ENCODE assay signal across 8 cellular contexts in the genomic region with DNA sequence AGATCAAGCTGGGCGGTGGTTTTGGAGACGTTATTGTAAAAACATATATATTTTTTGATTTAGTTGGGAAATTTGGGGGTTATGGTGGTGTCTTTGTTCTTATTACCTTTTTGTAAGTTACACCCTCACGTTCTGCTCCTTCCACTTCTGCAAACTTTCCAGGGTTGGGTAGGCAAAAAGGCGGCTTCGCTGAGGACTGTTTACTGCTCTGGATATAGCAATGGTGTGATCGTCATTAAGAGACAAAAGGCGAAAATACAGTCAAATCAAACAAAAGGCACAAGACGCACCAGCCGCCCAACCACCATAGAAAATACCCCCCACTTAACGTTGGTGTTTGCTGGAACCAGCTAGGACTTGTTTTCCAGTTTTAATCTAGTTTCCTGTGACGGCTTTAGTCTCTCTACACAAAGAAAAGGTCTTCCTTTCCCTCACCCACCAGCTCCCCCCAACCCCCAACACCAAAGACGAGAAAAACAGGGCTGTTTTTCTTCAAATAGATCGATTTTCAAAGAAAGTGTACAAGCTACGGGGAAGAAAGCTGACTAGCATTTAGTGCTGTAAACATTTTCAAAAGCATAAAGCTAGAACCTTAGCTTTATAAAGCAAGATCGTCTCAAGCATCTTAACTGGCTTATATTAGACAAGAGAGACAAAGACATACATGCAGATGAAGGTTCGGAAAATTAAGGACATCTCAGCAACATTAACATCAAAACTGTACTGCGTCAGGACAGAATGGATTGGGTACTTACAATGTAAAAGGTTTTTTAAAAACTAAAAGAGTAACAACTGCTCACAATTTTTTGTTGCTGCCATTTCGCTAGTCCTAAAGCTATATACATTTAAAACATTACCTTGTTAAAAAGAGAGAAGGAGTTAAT. TPM values are rescaled to one million over a fixed set of nuclear protein-coding genes. Genes with fewer than 3 reads are reported as not detected.
A peak's percentile ranks its signal among the peaks of the same experiment; 100 is the strongest.
DNase-seq lines count a peak whose midpoint lies in the region; ATAC-seq and TF ChIP-seq lines count a peak whose summit lies in the region.

No MANE protein-coding gene starts in this region.

- peak overlapping the region; percentile 100 for H2AK5ac ChIP-seq in trophoblast cell (ENCODE audit: low read length)

- peak overlapping the region; percentile 100 for H3K27ac ChIP-seq in gastroesophageal sphincter
- peak overlapping the region; percentile 100 for H3K27ac ChIP-seq in trophoblast cell (ENCODE audit: low read depth, low read length)

- no peak overlapping the region for H3K23ac ChIP-seq in trophoblast cell (ENCODE audit: low read length)

- peak overlapping the region; percentile 85 for H3K4me3 ChIP-seq in gastroesophageal sphincter
- H3K4me3 ChIP-seq in trophoblast cell (ENCODE audit: low read depth, low read length) = peak overlapping the region; percentile 16

- TF ChIP-seq POLR2A in gastroesophageal sphincter (IDR thresholded peaks at IDR 0.05) = no peak

- H4K8ac ChIP-seq in trophoblast cell (ENCODE audit: low read depth, low read length) = peak overlapping the region; percentile 99

- TF ChIP-seq CTCF in gastroesophageal sphincter (IDR thresholded peaks at IDR 0.05) (no peak), GM10266 (IDR thresholded peaks at IDR 0.05; ENCODE audit: control insufficient read depth, insufficient read depth, low read depth, missing control alignments) (no peak)

- DNase-seq in NCI-H510A treated with DMSO at 0.1 percent for 48 hours (lab: John Stamatoyannopoulos, UW) = peak; percentile 92
- DNase-seq in NCI-H510A (lab: John Stamatoyannopoulos, UW) = no peak
- DNase-seq in NCI-H748 (lab: John Stamatoyannopoulos, UW; ENCODE audit: unreplicated experiment) = peak; percentile 92
- DNase-seq in activated effector memory CD4-positive, alpha-beta T cell treated with Interleukin-2 at 50 U/mL for 16 hours = peak; percentile 43
- DNase-seq in trophoblast cell = peak in 1 of 2 donors; percentile 25
- no peak for DNase-seq in GM10266 (ENCODE audit: extremely low spot score)
- DNase-seq in stimulated activated CD4-positive, alpha-beta T cell treated with anti-CD3 and anti-CD28 coated beads, Interleukin-2, amount 100 ng/mL, for 48 hours = no peak

- TF ChIP-seq EP300 in gastroesophageal sphincter (IDR thresholded peaks at IDR 0.05) = no peak

- no peak for ATAC-seq in gastroesophageal sphincter

- no peaks in the 10 kb centered on the region for H3K9me3 ChIP-seq in gastroesophageal sphincter
- no peaks in the 10 kb centered on the region for H3K9me3 ChIP-seq in trophoblast cell (ENCODE audit: insufficient read depth, low read depth, low read length)

- H3K4ac ChIP-seq in trophoblast cell (ENCODE audit: low read depth, low read length) = peak overlapping the region; percentile 100

- peaks cover 52% of the 10 kb centered on the region for H3K79me1 ChIP-seq in trophoblast cell (ENCODE audit: low read length)

- WGBS in gastroesophageal sphincter (ENCODE audit: low coverage in 1 of 2), 2 donors = 3% methylated on average over 15 to 17 of the region's 18 CpGs
- WGBS in trophoblast cell (ENCODE audit: extremely low coverage, insufficient coverage, insufficient read length) = 83% methylated on average over 1 of the region's 18 CpGs

- H3K14ac ChIP-seq in trophoblast cell (ENCODE audit: low read length) = peak overlapping the region; percentile 100

- H3K18ac ChIP-seq in trophoblast cell (ENCODE audit: low read length) = peak overlapping the region; percentile 98

- H2BK5ac ChIP-seq in trophoblast cell (ENCODE audit: low read depth, low read length, poor library complexity) = peak overlapping the region; percentile 100

- peak overlapping the region; percentile 99 for H3K9ac ChIP-seq in trophoblast cell (ENCODE audit: low read length)

- H3K4me2 ChIP-seq in trophoblast cell (ENCODE audit: low read length) = peak overlapping the region; percentile 78

- H3K79me2 ChIP-seq in trophoblast cell (ENCODE audit: control insufficient read depth, insufficient read depth, low read length, poor library complexity) = peaks cover 50% of the 10 kb centered on the region

- H3K36me3 ChIP-seq in gastroesophageal sphincter (peaks cover 0 to 3% of the 10 kb centered on the region in 2 donors), trophoblast cell (ENCODE audit: control insufficient read depth in 1 of 2, insufficient read depth in 2 of 2, low read length in 2 of 2) (peaks cover 6 to 20% of the 10 kb centered on the region in 2 experiments)

- H3K27me3 ChIP-seq in gastroesophageal sphincter = no peaks in the 10 kb centered on the region
- H3K27me3 ChIP-seq in trophoblast cell (ENCODE audit: insufficient read depth, low read length) = no peaks in the 10 kb centered on the region

- H4K91ac ChIP-seq in trophoblast cell (ENCODE audit: low read depth, low read length) = peak overlapping the region; percentile 100

- H3K4me1 ChIP-seq in gastroesophageal sphincter = peaks cover 6 to 62% (median 34%) of the 10 kb centered on the region in 3 donors
- peaks cover 29 to 33% of the 10 kb centered on the region in 2 experiments for H3K4me1 ChIP-seq in trophoblast cell (ENCODE audit: control insufficient read depth in 1 of 2, insufficient read depth in 2 of 2, low read length in 2 of 2)

- peak overlapping the region; percentile 99 for H2BK120ac ChIP-seq in trophoblast cell (ENCODE audit: insufficient read depth, low read length, poor library complexity)

- peak overlapping the region; percentile 6 for H2AFZ ChIP-seq in trophoblast cell (ENCODE audit: insufficient read depth, low read length, poor library complexity)

- peak overlapping the region; percentile 97 for H4K12ac ChIP-seq in trophoblast cell (ENCODE audit: low read depth, low read length)

- no peak overlapping the region for H2BK12ac ChIP-seq in trophoblast cell (ENCODE audit: low read length)

RNA-seq across cellular contexts. Expression of gene SETD1B, which starts 2.0 kb away (rescaled TPM):
- total RNA-seq in gastroesophageal sphincter = 10 to 100 TPM in 3 of 4 donors, 1 to 10 TPM in 1; 9.6 to 25.1 (median 20.3) TPM
- polyA plus RNA-seq in trophoblast cell (2013) = 19.3 and 19.5 TPM in 2 replicates

RNA-seq across cellular contexts. Expression of gene RHOF, which starts 8.4 kb away (rescaled TPM):
- 10 to 100 TPM in 3 of 4 donors, 1 to 10 TPM in 1; 9.4 to 15.7 (median 12.1) TPM for total RNA-seq in gastroesophageal sphincter
- polyA plus RNA-seq in trophoblast cell (2013) = 10.9 and 11.1 TPM in 2 replicates

RNA-seq across cellular contexts. Expression of gene HPD, which starts 56.8 kb away (rescaled TPM):
- 1 to 10 TPM in 3 of 4 donors, not detected in 1; 1.2 to 5.0 (median 2.6) TPM for total RNA-seq in gastroesophageal sphincter
- polyA plus RNA-seq in trophoblast cell (2013) = 2.5 TPM in 2 replicates

Comparison
In these comparisons a context has a peak if more than half of its experiments do, and no peak if none do; other contexts are left out.
1. DNase-seq: peak in NCI-H510A treated with DMSO at 0.1 percent for 48 hours (single experiment), NCI-H748 (single experiment) and activated effector memory CD4-positive, alpha-beta T cell treated with Interleukin-2 at 50 U/mL for 16 hours (single experiment); none in NCI-H510A (single experiment), GM10266 (single experiment) and stimulated activated CD4-positive, alpha-beta T cell treated with anti-CD3 and anti-CD28 coated beads, Interleukin-2, amount 100 ng/mL, for 48 hours (0 of 2).